15 cellular contexts compared by ENCODE assay signal in genomic region chr14:35819591-35820540, GRCh38. TPM values are rescaled to one million over a fixed set of nuclear protein-coding genes. Genes with fewer than 3 reads are reported as not detected.
DNase-seq lines count a peak whose midpoint lies in the region; ATAC-seq, FAIRE-seq and TF ChIP-seq lines count a peak whose summit lies in the region.
"Had no signal": no experiment of that assay in that cellular context is flagged by ENCODE, and none has a peak within 500 bp of the region (broad histone marks: within the 10 kb centered on the region; RNA-seq: fewer than 3 reads in every experiment).

No MANE protein-coding gene starts in this region.

- ATAC-seq in HepG2 (no peak), right lobe of liver (no peak)
- ATAC-seq: CD8-positive, alpha-beta T cell; GM12878; K562 had no signal

- intact Hi-C loops in HepG2 (cut with micrococcal nuclease; ENCODE audit: unreplicated experiment) (loop anchor here (2.0 to 10.0 kb wide), 4 partner anchors 133 to 675 kb away; no protein-coding TSS in a partner anchor), right lobe of liver (cut with DNase I) (no loop called here)

- no peak overlapping the region for H4K91ac ChIP-seq in H1 (replicated peaks; ENCODE audit: insufficient read length, low read length)

- no peak overlapping the region for H3K9ac ChIP-seq in HepG2 (ENCODE audit: insufficient read depth, low read depth, low read length)
- no peak overlapping the region for H3K9ac ChIP-seq in H1 (replicated peaks in 1 of 4; ENCODE audit: extremely low read depth in 1 of 4, low read depth in 3 of 4, low read length in 3 of 4)
- H3K9ac ChIP-seq: BLaER1 had no signal

- peak; percentile 39 for DNase-seq in DMS 273 (lab: John Stamatoyannopoulos, UW; ENCODE audit: unreplicated experiment)
- DNase-seq in DMS 273 treated with DMSO at 0.1 percent for 48 hours (lab: John Stamatoyannopoulos, UW), result no peak
- no peak for DNase-seq in HepG2 (ENCODE audit: low spot score)
- no peak for DNase-seq in right lobe of liver
- no peak for DNase-seq in H1 (ENCODE audit: low read depth in 1 of 2, low spot score in 2 of 2)
- no peak for DNase-seq in cerebellar cortex (ENCODE audit: low spot score)
- no peak for DNase-seq in progenitor cell of endocrine pancreas (ENCODE audit: low spot score, unreplicated experiment)
- DNase-seq: Calu3; CD8-positive, alpha-beta T cell; HCEC 1CT had no signal

- H4K20me1 ChIP-seq in HepG2 (ENCODE audit: insufficient read depth, low read length) (no peaks in the 10 kb centered on the region), H1 (replicated peaks in 1 of 2; ENCODE audit: control insufficient read depth in 1 of 2, insufficient read depth in 2 of 2, low read length in 2 of 2) (no peaks in the 10 kb centered on the region)
- H4K20me1 ChIP-seq: BLaER1 had no signal

- H2BK20ac ChIP-seq in H1 (ENCODE audit: low read length), result no peak overlapping the region

- no peaks in the 10 kb centered on the region for H3K4me1 Mint-ChIP-seq in progenitor cell of endocrine pancreas (ENCODE audit: low read depth)
- H3K4me1 Mint-ChIP-seq: CD14-positive monocyte had no signal

- H3K36me3 ChIP-seq in HepG2 (replicated peaks in 1 of 2; ENCODE audit: control insufficient read depth in 1 of 2, insufficient read depth in 2 of 2, low read length in 2 of 2) (no peaks in the 10 kb centered on the region), right lobe of liver (no peaks in the 10 kb centered on the region), H1 (ENCODE audit: control insufficient read depth in 2 of 4, insufficient read depth in 4 of 4, low read length in 3 of 4) (no peaks in the 10 kb centered on the region)
- H3K36me3 ChIP-seq: BLaER1 had no signal

- no peaks in the 10 kb centered on the region for H3K79me2 ChIP-seq in HepG2 (ENCODE audit: insufficient read depth, low read length)
- H3K79me2 ChIP-seq in H1 (ENCODE audit: control insufficient read depth in 1 of 2, insufficient read depth in 2 of 2, low read length in 2 of 2), result no peaks in the 10 kb centered on the region

- peaks cover 27% of the 10 kb centered on the region for H3K4me1 ChIP-seq in HepG2 (ENCODE audit: insufficient read depth, low read length)
- H3K4me1 ChIP-seq in right lobe of liver, result no peaks in the 10 kb centered on the region
- H3K4me1 ChIP-seq in H1 (replicated peaks in 1 of 4; ENCODE audit: control insufficient read depth in 3 of 4, insufficient read depth in 4 of 4, low read length in 3 of 4), result no peaks in the 10 kb centered on the region
- H3K4me1 ChIP-seq: BLaER1 had no signal

- H3K18ac ChIP-seq in H1 (ENCODE audit: extremely low read depth, low read length), result no peak overlapping the region

- H3K14ac ChIP-seq in H1 (ENCODE audit: insufficient read length), result no peak overlapping the region

- H3K4me3 Mint-ChIP-seq in progenitor cell of endocrine pancreas (ENCODE audit: low read depth), result no peak overlapping the region
- H3K4me3 Mint-ChIP-seq: CD14-positive monocyte; CD8-positive, alpha-beta T cell had no signal

- H3K27ac Mint-ChIP-seq in progenitor cell of endocrine pancreas, result no peak overlapping the region
- H3K27ac Mint-ChIP-seq: CD14-positive monocyte; CD8-positive, alpha-beta T cell had no signal

- H2BK15ac ChIP-seq in H1 (ENCODE audit: low read length), result no peak overlapping the region

- CTCF ChIA-PET in HepG2 (lab: Yijun Ruan, JAX; ENCODE audit: low intra/inter-chr PET ratio, low total read pairs), result interaction anchor here (2.4 kb wide), 1 partner anchor 133 kb away, joined by 13 read pairs; no protein-coding TSS in a partner anchor
- CTCF ChIA-PET in H1 (lab: Charles Lee; ENCODE audit: partially characterized antibody), result interaction anchor here (0.6 to 9.9 kb wide), 8 partner anchors 9 to 1350 kb away, joined by 3 to 33 read pairs (median 3); no protein-coding TSS in a partner anchor

- H2AFZ ChIP-seq in HepG2 (ENCODE audit: low read length) (no peak overlapping the region), H1 (ENCODE audit: low read length) (peak overlapping the region; percentile 73; the same call in 1 of the 2 replicates)

- H3K9me3 Mint-ChIP-seq in progenitor cell of endocrine pancreas (ENCODE audit: low read depth), result no peaks in the 10 kb centered on the region
- H3K9me3 Mint-ChIP-seq: CD14-positive monocyte; CD8-positive, alpha-beta T cell had no signal

- H2BK120ac ChIP-seq in H1 (replicated peaks; ENCODE audit: low read depth, low read length), result no peak overlapping the region

- H3K23ac ChIP-seq in H1 (ENCODE audit: insufficient read length), result no peak overlapping the region

- no peak overlapping the region for H2BK12ac ChIP-seq in H1 (ENCODE audit: low read depth, low read length)

- H3K56ac ChIP-seq in H1 (replicated peaks; ENCODE audit: insufficient read length, low read depth, low read length), result no peak overlapping the region

- H3K4me2 ChIP-seq in HepG2 (ENCODE audit: low read depth, low read length) (no peak overlapping the region), H1 (ENCODE audit: insufficient read depth in 1 of 2, low read depth in 2 of 2, low read length in 2 of 2) (no peak overlapping the region)
- H3K4me2 ChIP-seq: BLaER1 had no signal

- H3K27me3 ChIP-seq in HepG2 (ENCODE audit: control insufficient read depth in 1 of 2, insufficient read depth in 2 of 2, low read length in 2 of 2), result no peaks in the 10 kb centered on the region
- no peaks in the 10 kb centered on the region for H3K27me3 ChIP-seq in right lobe of liver
- H3K27me3 ChIP-seq in H1 (replicated peaks in 1 of 4; ENCODE audit: control insufficient read depth in 3 of 4, extremely low read depth in 1 of 4, insufficient read depth in 3 of 4, low read length in 3 of 4), result no peaks in the 10 kb centered on the region
- H3K27me3 ChIP-seq: BLaER1 had no signal

- no peaks in the 10 kb centered on the region for H3K23me2 ChIP-seq in H1 (ENCODE audit: low read depth, low read length)

- H3K27ac ChIP-seq in HepG2 (ENCODE audit: extremely low read length, insufficient read depth, low read length) (no peak overlapping the region), right lobe of liver (no peak overlapping the region), H1 (ENCODE audit: low read depth, low read length) (no peak overlapping the region)
- H3K27ac ChIP-seq: 22Rv1, BLaER1 had no signal

- H3K4me3 ChIP-seq in HepG2 (replicated peaks in 1 of 3; ENCODE audit: insufficient read depth in 1 of 3, low read depth in 2 of 3, low read length in 3 of 3) (no peak overlapping the region), right lobe of liver (no peak overlapping the region), H1 (ENCODE audit: extremely low read depth in 1 of 4, insufficient read depth in 2 of 4, low read depth in 3 of 4, low read length in 4 of 4) (no peak overlapping the region)
- H3K4me3 ChIP-seq: BLaER1, GM12878, K562 had no signal

- no TSS peak for BruUV-seq in HepG2 (replicated peaks; lab: Mats Ljungman, UMichigan)

- POLR2A ChIA-PET in HepG2 (lab: Yijun Ruan, JAX) (no interaction called here), H1 (lab: Charles Lee; ENCODE audit: partially characterized antibody) (interaction anchor here (2.0 kb wide), 1 partner anchor 11 kb away, joined by 5 read pairs; the partner anchor contains the start of gene RALGAPA1)

- H3K27me3 Mint-ChIP-seq in progenitor cell of endocrine pancreas, result no peaks in the 10 kb centered on the region

- TF ChIP-seq CTCF in HepG2 (CRISPR knock-in tag; IDR thresholded peaks at IDR 0.05), result no peak
- TF ChIP-seq CTCF in right lobe of liver (IDR thresholded peaks at IDR 0.05), result no peak
- no peak for TF ChIP-seq CTCF in H1 (IDR thresholded peaks at IDR 0.05; ENCODE audit: control extremely low read depth in 1 of 3, insufficient read depth in 1 of 3, low read depth in 1 of 3, low read length in 3 of 3)
- no peak for TF ChIP-seq CTCF in progenitor cell of endocrine pancreas (IDR thresholded peaks at IDR 0.05; ENCODE audit: unreplicated experiment)

- WGBS in HepG2 (ENCODE audit: low lambda C conversion rate), result 71% methylated on average over 32 of the region's 32 CpGs
- 91% methylated on average over 17 of the region's 32 CpGs for WGBS in right lobe of liver (ENCODE audit: insufficient coverage, low coverage, low lambda C conversion rate, missing lambda C conversion rate)
- WGBS in H1 (ENCODE audit: extremely low coverage in 1 of 2, insufficient coverage in 1 of 2, insufficient read length in 1 of 2, insufficient replicate concordance in 2 of 2, low coverage in 1 of 2, low lambda C conversion rate in 2 of 2, missing lambda C conversion rate in 1 of 2), 2 experiments, result 93% methylated on average over 32 of the region's 32 CpGs; no CpG with 5 or more reads in 1 of the 2 experiments

- in situ Hi-C loops in HepG2 (cut with HindIII; ENCODE audit: extremely low pct_ligation_motif_present, low pct_unique_long_range_greater_than_20kb), result loop anchor here (5.0 to 25.0 kb wide), 4 partner anchors 125 to 683 kb away; partner anchors contain the start of gene INSM2

- no peaks in the 10 kb centered on the region for H3K9me3 ChIP-seq in HepG2 (ENCODE audit: low read length)
- no peaks in the 10 kb centered on the region for H3K9me3 ChIP-seq in right lobe of liver
- no peaks in the 10 kb centered on the region for H3K9me3 ChIP-seq in H1 (ENCODE audit: insufficient read depth in 2 of 2, low read depth in 1 of 2, low read length in 1 of 2)
- H3K9me3 ChIP-seq: BLaER1 had no signal

- FAIRE-seq in HepG2 (lab: Jason Lieb, UNC), result no peak
- no peak for FAIRE-seq in H1 (lab: Jason Lieb, UNC)
- FAIRE-seq: GM12878, K562 had no signal

- no peak for TF ChIP-seq EP300 in HepG2 (IDR thresholded peaks at IDR 0.05; ENCODE audit: low read depth in 2 of 2, low read length in 2 of 2)
- no peak for TF ChIP-seq EP300 in HepG2 (CRISPR knock-in tag; IDR thresholded peaks at IDR 0.05; ENCODE audit: borderline replicate concordance)
- no peak for TF ChIP-seq EP300 in H1 (IDR thresholded peaks at IDR 0.05; ENCODE audit: borderline replicate concordance in 1 of 2, low read depth in 2 of 2, low read length in 2 of 2)

- no peaks in the 10 kb centered on the region for H3K79me1 ChIP-seq in H1 (ENCODE audit: low read depth, low read length)

- no peaks in the 10 kb centered on the region for H3K36me3 Mint-ChIP-seq in progenitor cell of endocrine pancreas (ENCODE audit: insufficient read depth)
- H3K36me3 Mint-ChIP-seq: CD14-positive monocyte; CD8-positive, alpha-beta T cell had no signal

- TF ChIP-seq RAD21 in HepG2 (CRISPR knock-in tag; IDR thresholded peaks at IDR 0.05) (no peak), H1 (IDR thresholded peaks at IDR 0.05 in 1 of 2, conservative IDR thresholded peaks at IDR 0.05 in 1 of 2; ENCODE audit: low read depth in 2 of 2, low read length in 2 of 2) (no peak)

- TF ChIP-seq POLR2A in HepG2 (IDR thresholded peaks at IDR 0.05; ENCODE audit: insufficient read depth in 1 of 2, low read depth in 2 of 2, low read length in 2 of 2) (no peak), right lobe of liver (IDR thresholded peaks at IDR 0.05) (no peak), H1 (IDR thresholded peaks at IDR 0.05; ENCODE audit: control extremely low read depth in 1 of 2, low read depth in 2 of 2, low read length in 2 of 2) (no peak)

- H2AK5ac ChIP-seq in H1 (ENCODE audit: low read depth, low read length), result no peak overlapping the region

- H3K4ac ChIP-seq in H1 (replicated peaks; ENCODE audit: insufficient read length, low read depth, low read length), result no peak overlapping the region

- no peak overlapping the region for H4K8ac ChIP-seq in H1 (ENCODE audit: extremely low read depth, insufficient read depth, low read length)

- H4K5ac ChIP-seq in H1 (ENCODE audit: insufficient read length, low read depth, low read length), result no peak overlapping the region

- H2BK5ac ChIP-seq in H1 (ENCODE audit: low read depth, low read length), result no peak overlapping the region

RNA-seq across cellular contexts. Expression of gene BRMS1L, which starts 6.3 kb away (rescaled TPM):
- total RNA-seq in HepG2 (2016; rRNA removed; fragmentation: Illumina TruSeq; extraction: Trizol) (23.8 and 35.5 TPM in 2 replicates), right lobe of liver (1 to 10 TPM; 2.3 to 6.2 (median 3.3) TPM), progenitor cell of endocrine pancreas (11.6 and 13.1 TPM in 2 replicates)
- total RNA-seq in HepG2 (2016; cell fraction: cytosol; rRNA removed; fragmentation: Illumina TruSeq; extraction: Trizol; ENCODE audit: low read depth), result 3.3 and 3.7 TPM in 2 replicates
- 27.6 and 34.0 TPM in 2 replicates for total RNA-seq in HepG2 (2016; cell fraction: insoluble cytoplasmic fraction; rRNA removed; fragmentation: Illumina TruSeq; extraction: Trizol)
- total RNA-seq in HepG2 (2016; cell fraction: membrane; rRNA removed; fragmentation: Illumina TruSeq; extraction: Trizol), result 13.4 and 14.6 TPM in 2 replicates
- total RNA-seq in HepG2 (2016; cell fraction: nucleus; rRNA removed; fragmentation: Illumina TruSeq; extraction: Trizol), result 35.9 and 40.7 TPM in 2 replicates
- polyA plus RNA-seq in HepG2 (2011; rRNA removed) (16.6 and 21.1 TPM in 2 replicates), H1 (2011; rRNA removed) (1.9 and 4.4 TPM in 2 replicates)
- 5.9 and 10.4 TPM in 2 replicates for polyA plus RNA-seq in HepG2 (2011; cell fraction: cytosol; rRNA removed)
- 10.1 and 15.3 TPM in 2 replicates for polyA plus RNA-seq in HepG2 (2011; cell fraction: nucleus; rRNA removed)
- polyA plus RNA-seq in HepG2 (2012), result 20.9 and 22.7 TPM in 2 replicates
- 3.5 and 3.7 TPM in 2 replicates for polyA plus RNA-seq in HepG2 (2016; cell fraction: cytosol; fragmentation: Illumina TruSeq; extraction: Trizol; ENCODE audit: low read depth)
- 52.9 and 57.5 TPM in 2 replicates for polyA plus RNA-seq in HepG2 (2016; cell fraction: insoluble cytoplasmic fraction; fragmentation: Illumina TruSeq; extraction: Trizol; ENCODE audit: low read depth)
- 11.6 and 12.9 TPM in 2 replicates for polyA plus RNA-seq in HepG2 (2016; cell fraction: membrane; fragmentation: Illumina TruSeq; extraction: Trizol; ENCODE audit: low read depth)
- polyA plus RNA-seq in HepG2 (2016; cell fraction: nucleus; fragmentation: Illumina TruSeq; extraction: Trizol; ENCODE audit: insufficient read depth, low read depth), result 54.9 and 62.3 TPM in 2 replicates
- polyA minus RNA-seq in HepG2 (2011; rRNA and poly(A)+ RNA removed; ENCODE audit: low replicate concordance), result 1.5 and 1.8 TPM in 2 replicates
- 10.1 and 11.6 TPM in 2 replicates for polyA minus RNA-seq in HepG2 (2011; cell fraction: cytosol; rRNA and poly(A)+ RNA removed)
- 52.1 and 73.6 TPM in 2 replicates for polyA minus RNA-seq in HepG2 (2011; cell fraction: nucleus; rRNA and poly(A)+ RNA removed)
- 10.9 and 11.8 TPM in 2 replicates for total RNA-seq in H1 (2021; fragmentation: NEBNext Ultra II Directional; extraction: Animal tissue kit (Norgen Biotek cat#: 25700))
- polyA plus RNA-seq in H1 (2011; cell fraction: cytosol; rRNA removed), result 7.3 TPM
- polyA plus RNA-seq in H1 (2011; cell fraction: nucleus; rRNA removed), result 1.4 TPM
- 5.7 to 10.2 TPM (median 7.1 TPM) in 4 replicates for polyA plus RNA-seq in H1 (2012, experiment 1 of 2)
- 0.71 TPM for polyA plus RNA-seq in H1 (2012, experiment 2 of 2)
- polyA plus RNA-seq in H1 (2013, experiment 1 of 2), result 6.8 TPM
- polyA plus RNA-seq in H1 (2013, experiment 2 of 2), result 6.4 TPM
- polyA minus RNA-seq in H1 (2011; rRNA and poly(A)+ RNA removed), result 3.1 and 3.3 TPM in 2 replicates
- polyA minus RNA-seq in H1 (2011; cell fraction: cytosol; rRNA and poly(A)+ RNA removed), result 4.1 TPM
- 9.8 TPM for polyA minus RNA-seq in H1 (2011; cell fraction: nucleus; rRNA and poly(A)+ RNA removed)

RNA-seq across cellular contexts. Expression of gene RALGAPA1, which starts 10.8 kb away (rescaled TPM):
- total RNA-seq in HepG2 (2016; rRNA removed; fragmentation: Illumina TruSeq; extraction: Trizol) (89.2 and 103 TPM in 2 replicates), right lobe of liver (10 to 100 TPM; 16.2 to 23.3 (median 19.7) TPM), progenitor cell of endocrine pancreas (57.0 and 58.7 TPM in 2 replicates)
- 67.7 and 82.5 TPM in 2 replicates for total RNA-seq in HepG2 (2016; cell fraction: cytosol; rRNA removed; fragmentation: Illumina TruSeq; extraction: Trizol; ENCODE audit: low read depth)
- total RNA-seq in HepG2 (2016; cell fraction: insoluble cytoplasmic fraction; rRNA removed; fragmentation: Illumina TruSeq; extraction: Trizol), result 88.4 and 98.4 TPM in 2 replicates
- total RNA-seq in HepG2 (2016; cell fraction: membrane; rRNA removed; fragmentation: Illumina TruSeq; extraction: Trizol), result 66.2 and 85.5 TPM in 2 replicates
- total RNA-seq in HepG2 (2016; cell fraction: nucleus; rRNA removed; fragmentation: Illumina TruSeq; extraction: Trizol), result 215 and 231 TPM in 2 replicates
- polyA plus RNA-seq in HepG2 (2011; rRNA removed) (58.2 and 65.0 TPM in 2 replicates), H1 (2011; rRNA removed) (3.9 and 4.2 TPM in 2 replicates)
- 20.3 and 33.5 TPM in 2 replicates for polyA plus RNA-seq in HepG2 (2011; cell fraction: cytosol; rRNA removed)
- 72.7 and 78.9 TPM in 2 replicates for polyA plus RNA-seq in HepG2 (2011; cell fraction: nucleus; rRNA removed)
- polyA plus RNA-seq in HepG2 (2012), result 49.6 and 52.4 TPM in 2 replicates
- polyA plus RNA-seq in HepG2 (2016; cell fraction: cytosol; fragmentation: Illumina TruSeq; extraction: Trizol; ENCODE audit: low read depth), result 4.1 TPM in 2 replicates
- polyA plus RNA-seq in HepG2 (2016; cell fraction: insoluble cytoplasmic fraction; fragmentation: Illumina TruSeq; extraction: Trizol; ENCODE audit: low read depth), result 61.0 and 61.5 TPM in 2 replicates
- polyA plus RNA-seq in HepG2 (2016; cell fraction: membrane; fragmentation: Illumina TruSeq; extraction: Trizol; ENCODE audit: low read depth), result 8.3 and 9.4 TPM in 2 replicates
- 95.7 and 106 TPM in 2 replicates for polyA plus RNA-seq in HepG2 (2016; cell fraction: nucleus; fragmentation: Illumina TruSeq; extraction: Trizol; ENCODE audit: insufficient read depth, low read depth)
- polyA minus RNA-seq in HepG2 (2011; rRNA and poly(A)+ RNA removed; ENCODE audit: low replicate concordance), result 28.8 and 235 TPM in 2 replicates
- polyA minus RNA-seq in HepG2 (2011; cell fraction: cytosol; rRNA and poly(A)+ RNA removed), result 103 and 117 TPM in 2 replicates
- 733 and 766 TPM in 2 replicates for polyA minus RNA-seq in HepG2 (2011; cell fraction: nucleus; rRNA and poly(A)+ RNA removed)
- 26.1 and 26.7 TPM in 2 replicates for total RNA-seq in H1 (2021; fragmentation: NEBNext Ultra II Directional; extraction: Animal tissue kit (Norgen Biotek cat#: 25700))
- 5.5 TPM for polyA plus RNA-seq in H1 (2011; cell fraction: cytosol; rRNA removed)
- polyA plus RNA-seq in H1 (2011; cell fraction: nucleus; rRNA removed), result 8.0 TPM
- 4.7 to 10.3 TPM (median 6.0 TPM) in 4 replicates for polyA plus RNA-seq in H1 (2012, experiment 1 of 2)
- polyA plus RNA-seq in H1 (2012, experiment 2 of 2), result 0.66 TPM
- polyA plus RNA-seq in H1 (2013, experiment 1 of 2), result 10.0 TPM
- 8.7 TPM for polyA plus RNA-seq in H1 (2013, experiment 2 of 2)
- 18.1 and 31.3 TPM in 2 replicates for polyA minus RNA-seq in H1 (2011; rRNA and poly(A)+ RNA removed)
- 11.0 TPM for polyA minus RNA-seq in H1 (2011; cell fraction: cytosol; rRNA and poly(A)+ RNA removed)
- 50.9 TPM for polyA minus RNA-seq in H1 (2011; cell fraction: nucleus; rRNA and poly(A)+ RNA removed)
